ENCODE assay signal across 8 cellular contexts in the genomic region with DNA sequence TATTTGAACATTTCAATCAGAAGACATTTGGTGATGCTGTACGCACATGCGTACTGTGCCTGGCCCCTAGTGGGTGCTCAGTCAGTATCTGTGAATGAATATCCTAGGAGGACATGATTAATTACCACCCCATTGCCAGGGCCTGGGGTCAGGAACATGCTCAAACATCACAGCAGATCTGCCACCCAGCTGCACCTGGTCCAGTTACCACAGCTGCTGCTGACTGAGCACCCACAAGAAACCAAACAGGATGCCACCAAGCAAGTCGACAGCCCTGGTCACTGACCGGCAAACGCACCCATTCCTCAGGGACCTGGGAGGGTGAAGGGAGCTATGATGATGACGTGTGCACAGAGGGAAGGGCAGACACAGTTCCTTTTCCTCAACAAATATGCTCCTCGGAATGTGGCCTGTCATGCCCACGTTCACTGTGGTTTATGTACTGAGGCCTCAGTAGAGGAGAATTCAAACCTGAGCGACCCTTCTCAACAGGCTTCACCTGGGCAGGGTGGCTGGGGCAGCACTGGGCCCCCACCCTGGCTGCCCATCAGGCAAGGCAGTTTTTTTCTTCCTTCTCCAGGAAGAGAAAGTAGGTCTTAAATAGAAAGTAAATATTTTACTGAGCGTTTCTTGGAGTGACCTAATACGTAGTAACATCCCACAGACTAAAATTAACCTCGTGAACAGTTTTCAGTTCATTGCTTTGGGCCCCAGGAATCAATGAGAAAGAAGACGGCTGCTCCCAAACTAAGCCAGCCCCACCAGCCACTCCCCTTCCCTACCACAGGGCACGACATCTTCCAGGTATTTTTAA. TPM values are rescaled to one million over a fixed set of nuclear protein-coding genes. Genes with fewer than 3 reads are reported as not detected.
A peak's percentile ranks its signal among the peaks of the same experiment; 100 is the strongest.
DNase-seq lines count a peak whose midpoint lies in the region; ATAC-seq and TF ChIP-seq lines count a peak whose summit lies in the region.

No MANE protein-coding gene starts in this region.

- no peak for TF ChIP-seq POLR2A in uterus (IDR thresholded peaks at IDR 0.05)

- CTCF ChIA-PET in MCF 10A (lab: Yijun Ruan, JAX) = interaction anchor here (0.6 to 1.9 kb wide), 5 partner anchors 10 to 55 kb away, joined by 3 to 7 read pairs (median 5); no protein-coding TSS in a partner anchor

- H3K4me1 Mint-ChIP-seq in MCF 10A (ENCODE audit: insufficient read depth, unreplicated experiment) = peaks cover 55% of the 10 kb centered on the region
- H3K4me1 Mint-ChIP-seq in mesothelial cell of epicardium = peaks cover 64% of the 10 kb centered on the region

- H3K27me3 Mint-ChIP-seq in MCF 10A (ENCODE audit: insufficient read depth, unreplicated experiment) (no peaks in the 10 kb centered on the region), mesothelial cell of epicardium (ENCODE audit: low read depth) (no peaks in the 10 kb centered on the region)

- H3K27me3 ChIP-seq in left ventricle myocardium inferior (ENCODE audit: low read depth) (no peaks in the 10 kb centered on the region), uterus (no peaks in the 10 kb centered on the region), WERI-Rb-1 (ENCODE audit: insufficient read depth, low read depth, severe bottlenecking) (no peaks in the 10 kb centered on the region)

- no peak for DNase-seq in left ventricle myocardium inferior
- no peak for DNase-seq in left cardiac atrium
- peak; percentile 32 for DNase-seq in MCF 10A (ENCODE audit: unreplicated experiment)
- no peak for DNase-seq in mesothelial cell of epicardium (ENCODE audit: low spot score in 2 of 2, unreplicated experiment in 2 of 2)
- DNase-seq in uterus = no peak
- DNase-seq in C1 segment of cervical spinal cord (lab: John Stamatoyannopoulos, UW) = no peak
- no peak for DNase-seq in WERI-Rb-1
- no peak for DNase-seq in inferior parietal cortex (ENCODE audit: extremely low spot score)

- peaks cover 100% of the 10 kb centered on the region for H3K4me1 ChIP-seq in left ventricle myocardium inferior
- peaks cover 21 to 34% of the 10 kb centered on the region in 2 donors for H3K4me1 ChIP-seq in uterus

- peak overlapping the region; percentile 49 for H3K4me3 Mint-ChIP-seq in MCF 10A (ENCODE audit: unreplicated experiment)
- no peak overlapping the region for H3K4me3 Mint-ChIP-seq in mesothelial cell of epicardium

- H3K9me3 ChIP-seq in left ventricle myocardium inferior (replicated peaks) = no peaks in the 10 kb centered on the region
- H3K9me3 ChIP-seq in uterus = no peaks in the 10 kb centered on the region
- H3K9me3 ChIP-seq in WERI-Rb-1 (ENCODE audit: severe bottlenecking) = no peaks in the 10 kb centered on the region

- POLR2A ChIA-PET in MCF 10A (lab: Yijun Ruan, JAX) = interaction anchor here (0.7 to 3.8 kb wide), 5 partner anchors 7 to 196 kb away, joined by 3 to 28 read pairs (median 5); no protein-coding TSS in a partner anchor

- H3K9me3 Mint-ChIP-seq in MCF 10A (ENCODE audit: unreplicated experiment) (no peaks in the 10 kb centered on the region), mesothelial cell of epicardium (no peaks in the 10 kb centered on the region)

- TF ChIP-seq CTCF in left ventricle myocardium inferior (IDR thresholded peaks at IDR 0.05; ENCODE audit: borderline replicate concordance) = no peak
- TF ChIP-seq CTCF in MCF 10A (IDR thresholded peaks at IDR 0.05; ENCODE audit: unreplicated experiment) = no peak
- TF ChIP-seq CTCF in mesothelial cell of epicardium (IDR thresholded peaks at IDR 0.05; ENCODE audit: unreplicated experiment) = no peak
- TF ChIP-seq CTCF in uterus (IDR thresholded peaks at IDR 0.05) = no peak
- no peak for TF ChIP-seq CTCF in WERI-Rb-1 (IDR thresholded peaks at IDR 0.05; ENCODE audit: low read depth, low read length)

- intact Hi-C loops in left ventricle myocardium inferior (cut with micrococcal nuclease) = no loop called here
- intact Hi-C loops in left cardiac atrium (cut with DNase I) = loop anchor here in 1 of 2 donors (5.0 kb wide), 1 partner anchor 55 kb away; no protein-coding TSS in a partner anchor
- intact Hi-C loops in MCF 10A (cut with micrococcal nuclease) = no loop called here
- intact Hi-C loops in uterus (cut with DNase I; ENCODE audit: low total_unique reads) = no loop called here

- peak overlapping the region; percentile 96 for H3K27ac Mint-ChIP-seq in MCF 10A (ENCODE audit: low read depth, unreplicated experiment)
- H3K27ac Mint-ChIP-seq in mesothelial cell of epicardium = peak overlapping the region; percentile 88

- no peak overlapping the region for H3K4me3 ChIP-seq in left ventricle myocardium inferior
- H3K4me3 ChIP-seq in uterus = no peak overlapping the region
- no peak overlapping the region for H3K4me3 ChIP-seq in WERI-Rb-1 (ENCODE audit: low read depth, low read length)

- BruUV-seq in MCF 10A (replicated peaks; lab: Mats Ljungman, UMichigan) = no TSS peak

- H3K36me3 ChIP-seq in left ventricle myocardium inferior = no peaks in the 10 kb centered on the region
- no peaks in the 10 kb centered on the region for H3K36me3 ChIP-seq in uterus
- H3K36me3 ChIP-seq in WERI-Rb-1 = peaks cover 29% of the 10 kb centered on the region

- H3K36me3 Mint-ChIP-seq in MCF 10A (ENCODE audit: insufficient read depth, unreplicated experiment) = peaks cover 19% of the 10 kb centered on the region
- H3K36me3 Mint-ChIP-seq in mesothelial cell of epicardium = peaks cover 3% of the 10 kb centered on the region

- no peak for ATAC-seq in left cardiac atrium

- peak overlapping the region; percentile 71 for H3K27ac ChIP-seq in left ventricle myocardium inferior (replicated peaks)
- H3K27ac ChIP-seq in uterus = peak overlapping the region; percentile 62 to 82
- no peak overlapping the region for H3K27ac ChIP-seq in WERI-Rb-1

RNA-seq across cellular contexts. Expression of gene CTBP2, which starts 13.4 kb away (rescaled TPM):
- total RNA-seq in left ventricle myocardium inferior = 29.1 TPM
- 10 to 100 TPM; 30.8 to 36.8 TPM for total RNA-seq in left cardiac atrium
- 129 and 152 TPM in 2 replicates for total RNA-seq in MCF 10A (2022)
- total RNA-seq in mesothelial cell of epicardium = 115 to 122 TPM (median 121 TPM) in 3 replicates
- total RNA-seq in uterus = 100 to 1,000 TPM in 1 of 4 donors, 10 to 100 TPM in 3; 65.9 to 129 (median 71.2) TPM
